In genomic region chr2:9236867-9237266, GRCh38 we compare ENCODE assay signal across 14 cellular contexts. TPM values are rescaled to one million over a fixed set of nuclear protein-coding genes. Genes with fewer than 3 reads are reported as not detected.
DNase-seq lines count a peak whose midpoint lies in the region; ATAC-seq and TF ChIP-seq lines count a peak whose summit lies in the region.
"Had no signal": no experiment of that assay in that cellular context is flagged by ENCODE, and none has a peak within 500 bp of the region (broad histone marks: within the 10 kb centered on the region; RNA-seq: fewer than 3 reads in every experiment).

No MANE protein-coding gene starts in this region.

- no peaks in the 10 kb centered on the region for H3K27me3 ChIP-seq in ACC112 (ENCODE audit: insufficient read depth, low read length)
- no peaks in the 10 kb centered on the region for H3K27me3 ChIP-seq in brain microvascular endothelial cell (replicated peaks)
- no peaks in the 10 kb centered on the region for H3K27me3 ChIP-seq in right cardiac atrium (ENCODE audit: control insufficient read depth, insufficient read depth)
- H3K27me3 ChIP-seq: testis had no signal

- no peak overlapping the region for H3K4me3 Mint-ChIP-seq in progenitor cell of endocrine pancreas (ENCODE audit: low read depth)
- H3K4me3 Mint-ChIP-seq: T-helper 1 cell treated with Interleukin-12 subunit alpha and Interleukin-12 subunit beta and Interleukin-4 antibody, amounts not matched to agents 30 μg/mL and 1 μg/mL, for 36 hours had no signal

- H3K4me1 Mint-ChIP-seq in progenitor cell of endocrine pancreas (ENCODE audit: low read depth) = peaks cover 52% of the 10 kb centered on the region

- H3K4me3 ChIP-seq in ACC112 (ENCODE audit: low read depth, low read length) = peak overlapping the region; percentile 66
- no peak overlapping the region for H3K4me3 ChIP-seq in brain microvascular endothelial cell (ENCODE audit: low read depth, low read length)
- H3K4me3 ChIP-seq in right cardiac atrium (ENCODE audit: low read length) = no peak overlapping the region
- H3K4me3 ChIP-seq: testis had no signal

- in situ Hi-C loops in brain microvascular endothelial cell (cut with HindIII; ENCODE audit: low pct_ligation_motif_present, low sequenced_read_pairs) = no loop called here

- WGBS in right cardiac atrium = 34% methylated on average over 6 of the region's 6 CpGs

- TF ChIP-seq CTCF in brain microvascular endothelial cell (IDR thresholded peaks at IDR 0.05; ENCODE audit: low read depth, low read length, missing control alignments) (no peak), progenitor cell of endocrine pancreas (IDR thresholded peaks at IDR 0.05; ENCODE audit: unreplicated experiment) (no peak)

- H3K4me1 ChIP-seq in ACC112 (ENCODE audit: control insufficient read depth, insufficient read depth, low read length, unreplicated experiment) (peaks cover 85% of the 10 kb centered on the region), right cardiac atrium (ENCODE audit: control insufficient read depth, insufficient read depth, low read length) (peaks cover 38% of the 10 kb centered on the region)

- no peaks in the 10 kb centered on the region for H3K9me3 ChIP-seq in right cardiac atrium (ENCODE audit: control insufficient read depth, low read length)
- H3K9me3 ChIP-seq: testis had no signal

- ATAC-seq in right cardiac atrium = peak; percentile 41 to 44

- H3K27ac ChIP-seq in ACC112 (ENCODE audit: low read depth, low read length) (peak overlapping the region; percentile 88), brain microvascular endothelial cell (peak overlapping the region; percentile 41), right cardiac atrium (ENCODE audit: low read length) (peak overlapping the region; percentile 31)

- intact Hi-C loops in right cardiac atrium (cut with DNase I) = no loop called here

- H3K9me3 Mint-ChIP-seq in progenitor cell of endocrine pancreas (ENCODE audit: low read depth) = no peaks in the 10 kb centered on the region
- H3K9me3 Mint-ChIP-seq: T-helper 1 cell treated with Interleukin-12 subunit alpha and Interleukin-12 subunit beta and Interleukin-4 antibody, amounts not matched to agents 30 μg/mL and 1 μg/mL, for 36 hours had no signal

- DNase-seq in brain microvascular endothelial cell (no peak), right cardiac atrium (peak; percentile 48 to 80 (median 77)), progenitor cell of endocrine pancreas (ENCODE audit: low spot score, unreplicated experiment) (no peak), DMS53 (lab: John Stamatoyannopoulos, UW) (no peak), cerebellar cortex (ENCODE audit: low spot score) (no peak)
- DNase-seq in activated CD4-positive, alpha-beta T cell treated with anti-CD3 and anti-CD28 coated beads for 1 hour = no peak
- DNase-seq in stimulated activated CD4-positive, alpha-beta T cell treated with anti-CD3 and anti-CD28 coated beads, Interleukin-4, amount 100 ng/mL, for 24 hours = no peak
- DNase-seq: ACHN; activated CD4-positive, alpha-beta T cell treated with anti-CD3 and anti-CD28 coated beads, Interleukin-2, amount 50 U/mL, for 4 hours; activated gamma-delta T cell; central memory CD4-positive, alpha-beta T cell; testis had no signal

- peaks cover 5% of the 10 kb centered on the region for H3K36me3 Mint-ChIP-seq in progenitor cell of endocrine pancreas (ENCODE audit: insufficient read depth)

- H3K27me3 Mint-ChIP-seq in progenitor cell of endocrine pancreas = no peaks in the 10 kb centered on the region

- no peak overlapping the region for H2AFZ ChIP-seq in ACC112 (ENCODE audit: low read length, unreplicated experiment)

- H3K27ac Mint-ChIP-seq in progenitor cell of endocrine pancreas = peak overlapping the region; percentile 74
- H3K27ac Mint-ChIP-seq: T-helper 1 cell treated with Interleukin-12 subunit alpha and Interleukin-12 subunit beta and Interleukin-4 antibody, amounts not matched to agents 30 μg/mL and 1 μg/mL, for 36 hours had no signal

- peaks cover 87% of the 10 kb centered on the region for H3K79me2 ChIP-seq in ACC112 (ENCODE audit: control insufficient read depth, insufficient read depth, low read length, unreplicated experiment)

- H3K36me3 ChIP-seq in ACC112 (ENCODE audit: insufficient read depth, low read length) (no peaks in the 10 kb centered on the region), brain microvascular endothelial cell (replicated peaks) (no peaks in the 10 kb centered on the region)

RNA-seq across cellular contexts. Expression of gene ASAP2, which starts 30.3 kb away (rescaled TPM):
- 10 to 100 TPM; 13.3 to 19.7 (median 16.0) TPM for total RNA-seq in right cardiac atrium
- polyA plus RNA-seq in right cardiac atrium = 9.2 TPM
- 65.4 and 69.3 TPM in 2 replicates for total RNA-seq in progenitor cell of endocrine pancreas

Comparison
In these comparisons a context has a peak if more than half of its experiments do, and no peak if none do; other contexts are left out.
1. H3K27ac ChIP-seq: peak in every context shown above with its lines; median percentile 88 in ACC112; 41 in brain microvascular endothelial cell; 31 in right cardiac atrium.
2. DNase-seq: peak in right cardiac atrium (3 of 3); none in brain microvascular endothelial cell (single experiment), progenitor cell of endocrine pancreas (single experiment), DMS53 (single experiment), activated CD4-positive, alpha-beta T cell treated with anti-CD3 and anti-CD28 coated beads for 1 hour (single experiment), stimulated activated CD4-positive, alpha-beta T cell treated with anti-CD3 and anti-CD28 coated beads, Interleukin-4, amount 100 ng/mL, for 24 hours (single experiment) and cerebellar cortex (single experiment).